Comparison of ENCODE assay signal across 15 cellular contexts in the genomic region with DNA sequence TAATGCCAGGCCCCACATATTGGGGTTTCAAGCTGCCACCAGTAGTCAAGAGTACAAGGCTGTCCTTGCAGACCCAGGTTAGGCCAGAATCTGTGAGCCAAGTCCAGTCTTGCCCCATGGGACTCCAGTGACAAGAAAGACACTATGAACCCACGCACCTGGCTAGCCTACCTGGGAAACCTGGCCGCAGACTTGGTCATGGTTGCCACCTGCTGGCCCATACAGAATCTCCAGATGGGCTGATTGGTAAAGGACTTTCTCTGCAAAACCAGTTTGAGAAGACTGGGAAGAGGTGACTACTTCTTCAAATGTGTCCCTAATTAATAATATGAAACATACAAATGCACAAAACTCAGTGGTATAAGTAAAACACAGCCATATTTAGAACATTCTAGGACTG.
DNase-seq lines count a peak whose midpoint lies in the region; TF ChIP-seq lines count a peak whose summit lies in the region.
"Had no signal": no experiment of that assay in that cellular context is flagged by ENCODE, and none has a peak within 500 bp of the region (broad histone marks: within the 10 kb centered on the region; RNA-seq: fewer than 3 reads in every experiment).

No MANE protein-coding gene starts in this region.

- no peaks in the 10 kb centered on the region for H3K27me3 ChIP-seq in neural progenitor cell
- H3K27me3 ChIP-seq: cardiac muscle cell had no signal

- H3K4me1 ChIP-seq in neural progenitor cell, result peaks cover 7% of the 10 kb centered on the region
- H3K4me1 ChIP-seq: parathyroid adenoma had no signal

- H3K4me3 Mint-ChIP-seq in neural progenitor cell, result no peak overlapping the region
- H3K4me3 Mint-ChIP-seq: activated CD4-positive, alpha-beta memory T cell treated with anti-CD3 and anti-CD28 coated beads, Interleukin-2, amount 10 ng/mL, durations not matched to agents 7 days and 5 days; CD8-positive, alpha-beta T cell had no signal

- no peak overlapping the region for H3K9ac ChIP-seq in neural progenitor cell
- H3K9ac ChIP-seq: parathyroid adenoma had no signal

- DNase-seq in HT-29 (ENCODE audit: low spot score), result peak; percentile 53
- DNase-seq in NCI-H748 (lab: John Stamatoyannopoulos, UW; ENCODE audit: unreplicated experiment), result peak; percentile 78
- peak; percentile 70 for DNase-seq in epithelial cell of esophagus (ENCODE audit: low read depth)
- DNase-seq in neural progenitor cell (ENCODE audit: low spot score), result peak; percentile 8
- DNase-seq in T-helper 2 cell, result no peak
- no peak for DNase-seq in inferior parietal cortex (ENCODE audit: extremely low spot score)
- DNase-seq in DMS79 treated with DMSO at 0.1 percent for 48 hours (lab: John Stamatoyannopoulos, UW), result no peak
- DNase-seq: activated CD4-positive, alpha-beta memory T cell treated with anti-CD3 and anti-CD28 coated beads, Interleukin-2, amount 10 ng/mL, durations not matched to agents 7 days and 5 days; activated gamma-delta T cell treated with Interleukin-2 at 50 U/mL for 16 hours; CD8-positive, alpha-beta T cell; NCI-H1092 treated with DMSO at 0.1 percent for 48 hours; RPMI8226 had no signal

- no peaks in the 10 kb centered on the region for H3K4me1 Mint-ChIP-seq in neural progenitor cell
- H3K4me1 Mint-ChIP-seq: activated CD4-positive, alpha-beta memory T cell treated with anti-CD3 and anti-CD28 coated beads, Interleukin-2, amount 10 ng/mL, durations not matched to agents 7 days and 5 days had no signal

- H3K4me3 ChIP-seq in epithelial cell of esophagus (ENCODE audit: low read length) (no peak overlapping the region), neural progenitor cell (no peak overlapping the region)
- H3K4me3 ChIP-seq: cardiac muscle cell, thoracic aorta had no signal

- no peaks in the 10 kb centered on the region for H3K9me3 Mint-ChIP-seq in neural progenitor cell

- H3K27ac ChIP-seq in neural progenitor cell, result no peak overlapping the region
- H3K27ac ChIP-seq: cardiac muscle cell, parathyroid adenoma, thoracic aorta had no signal

- no peaks in the 10 kb centered on the region for H3F3A ChIP-seq in neural progenitor cell (ENCODE audit: low read depth)

- TF ChIP-seq CTCF in epithelial cell of esophagus (IDR thresholded peaks at IDR 0.05; ENCODE audit: insufficient read depth, low read depth, low read length, missing control alignments), result peak; percentile 73
- TF ChIP-seq CTCF in neural progenitor cell (IDR thresholded peaks at IDR 0.05), result peak; percentile 47

- no peaks in the 10 kb centered on the region for H4K20me1 ChIP-seq in neural progenitor cell (ENCODE audit: low read depth)

- no peak overlapping the region for H3K27ac Mint-ChIP-seq in neural progenitor cell
- H3K27ac Mint-ChIP-seq: activated CD4-positive, alpha-beta memory T cell treated with anti-CD3 and anti-CD28 coated beads, Interleukin-2, amount 10 ng/mL, durations not matched to agents 7 days and 5 days; CD8-positive, alpha-beta T cell had no signal

- H3K79me2 ChIP-seq in neural progenitor cell (ENCODE audit: low read depth), result no peaks in the 10 kb centered on the region
- H3K79me2 ChIP-seq: parathyroid adenoma had no signal

- no peaks in the 10 kb centered on the region for H3K36me3 ChIP-seq in neural progenitor cell
- H3K36me3 ChIP-seq: cardiac muscle cell, thoracic aorta had no signal

- no peak overlapping the region for H3K4me2 ChIP-seq in neural progenitor cell

- H3K36me3 Mint-ChIP-seq in neural progenitor cell, result no peaks in the 10 kb centered on the region
- H3K36me3 Mint-ChIP-seq: CD8-positive, alpha-beta T cell had no signal

- H2AFZ ChIP-seq in neural progenitor cell (replicated peaks), result no peak overlapping the region
- H2AFZ ChIP-seq: parathyroid adenoma had no signal

- H3K9me3 ChIP-seq in neural progenitor cell (ENCODE audit: low read depth), result no peaks in the 10 kb centered on the region
- H3K9me3 ChIP-seq: thoracic aorta had no signal

- peaks cover 3% of the 10 kb centered on the region for H3K27me3 Mint-ChIP-seq in neural progenitor cell (ENCODE audit: insufficient read depth, low read depth)
- H3K27me3 Mint-ChIP-seq: activated CD4-positive, alpha-beta memory T cell treated with anti-CD3 and anti-CD28 coated beads, Interleukin-2, amount 10 ng/mL, durations not matched to agents 7 days and 5 days had no signal

Comparison
In these comparisons a context has a peak if more than half of its experiments do, and no peak if none do; other contexts are left out.
1. DNase-seq: peak in HT-29 (single experiment), NCI-H748 (single experiment), epithelial cell of esophagus (single experiment) and neural progenitor cell (single experiment); none in T-helper 2 cell (0 of 5), inferior parietal cortex (single experiment) and DMS79 treated with DMSO at 0.1 percent for 48 hours (single experiment).